27 cellular contexts compared by ENCODE assay signal in the genomic region with DNA sequence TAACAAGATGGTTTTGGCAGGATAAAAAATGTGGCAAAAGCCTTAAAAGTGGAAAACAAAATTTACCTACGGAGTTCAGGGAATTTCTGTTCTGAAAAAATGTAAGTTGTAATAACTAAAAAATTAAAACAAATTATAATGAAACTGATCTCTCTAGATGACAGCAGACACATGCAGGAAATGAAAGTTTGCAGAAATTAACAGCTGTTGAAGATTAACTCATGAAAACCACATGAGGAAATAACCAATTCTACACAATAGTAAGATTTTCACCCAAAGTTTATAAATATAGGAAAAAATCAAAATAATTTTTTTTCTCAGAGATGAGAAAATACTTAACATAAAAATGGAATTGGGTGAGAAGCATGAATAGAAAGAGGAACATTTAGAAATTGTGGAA. TPM values are rescaled to one million over a fixed set of nuclear protein-coding genes. Genes with fewer than 3 reads are reported as not detected.
DNase-seq lines count a peak whose midpoint lies in the region; ATAC-seq, FAIRE-seq and TF ChIP-seq lines count a peak whose summit lies in the region.
"Had no signal": no experiment of that assay in that cellular context is flagged by ENCODE, and none has a peak within 500 bp of the region (broad histone marks: within the 10 kb centered on the region; RNA-seq: fewer than 3 reads in every experiment).

No MANE protein-coding gene starts in this region.

- BruUV-seq in Calu3 (replicated peaks; lab: Mats Ljungman, UMichigan), result no TSS peak

- H3K27me3 ChIP-seq in OCI-LY3 (ENCODE audit: low read depth, low read length), result no peaks in the 10 kb centered on the region
- H3K27me3 ChIP-seq: tibial nerve had no signal

- no peak overlapping the region for H3K4me3 Mint-ChIP-seq in Calu3 (ENCODE audit: low read depth, unreplicated experiment)
- H3K4me3 Mint-ChIP-seq: memory B cell; naive B cell; stimulated activated naive CD8-positive, alpha-beta T cell treated with anti-CD3 and anti-CD28 coated beads, Interleukin-15, Interleukin-2, amounts not matched to agents 100 ng/mL and 50 ng/mL, for 24 hours; T-helper 1 cell treated with Interleukin-12 subunit alpha and Interleukin-12 subunit beta and Interleukin-4 antibody, amounts not matched to agents 30 μg/mL and 1 μg/mL, for 36 hours had no signal

- H2AFZ ChIP-seq in OCI-LY3 (ENCODE audit: low read depth, low read length), result no peak overlapping the region

- H3K27me3 Mint-ChIP-seq in Calu3 (ENCODE audit: unreplicated experiment), result no peaks in the 10 kb centered on the region
- H3K27me3 Mint-ChIP-seq: memory B cell; naive B cell; stimulated activated naive CD8-positive, alpha-beta T cell treated with anti-CD3 and anti-CD28 coated beads, Interleukin-15, Interleukin-2, amounts not matched to agents 100 ng/mL and 50 ng/mL, for 24 hours had no signal

- peak overlapping the region; percentile 19 for H3K4me3 ChIP-seq in OCI-LY3 (ENCODE audit: low read length)
- H3K4me3 ChIP-seq: tibial nerve had no signal

- no peaks in the 10 kb centered on the region for H3K36me3 Mint-ChIP-seq in Calu3 (ENCODE audit: insufficient read depth, unreplicated experiment)
- H3K36me3 Mint-ChIP-seq: memory B cell, naive B cell had no signal

- no peaks in the 10 kb centered on the region for H4K20me1 ChIP-seq in OCI-LY3 (ENCODE audit: insufficient read depth, low read length)

- ATAC-seq in GM19467 (IDR thresholded peaks at IDR 0.05; ENCODE audit: unreplicated experiment) (peak; percentile 85), HG03064 (IDR thresholded peaks at IDR 0.05; ENCODE audit: low read depth, unreplicated experiment) (peak; percentile 89), HG03159 (IDR thresholded peaks at IDR 0.05; ENCODE audit: unreplicated experiment) (no peak)

- no peak overlapping the region for H3K9ac ChIP-seq in OCI-LY3 (ENCODE audit: low read length)

- no peaks in the 10 kb centered on the region for H3K79me2 ChIP-seq in OCI-LY3 (ENCODE audit: low read length)

- peak overlapping the region; percentile 62 for H3K4me2 ChIP-seq in OCI-LY3 (ENCODE audit: low read length)

- CTCF ChIA-PET in Calu3 (lab: Charles Lee), result no interaction called here

- no peak for FAIRE-seq in urothelium cell line (lab: Jason Lieb, UNC)
- FAIRE-seq: H54, keratinocyte had no signal

- TF ChIP-seq CTCF in Calu3 (IDR thresholded peaks at IDR 0.05; ENCODE audit: unreplicated experiment) (no peak), OCI-LY3 (IDR thresholded peaks at IDR 0.05; ENCODE audit: low read depth, low read length) (no peak)

- H3K27ac ChIP-seq in OCI-LY3 (ENCODE audit: low read length), result peak overlapping the region; percentile 44
- H3K27ac ChIP-seq: 22Rv1, tibial nerve, VCaP had no signal

- peaks cover 27% of the 10 kb centered on the region for H3K4me1 Mint-ChIP-seq in Calu3 (ENCODE audit: low read depth, unreplicated experiment)
- H3K4me1 Mint-ChIP-seq: memory B cell, naive B cell had no signal

- DNase-seq in Calu3, result no peak
- no peak for DNase-seq in EL
- no peak for DNase-seq in urothelium cell line (ENCODE audit: low spot score)
- DNase-seq in NCI-H1092 (lab: John Stamatoyannopoulos, UW), result no peak
- DNase-seq: activated CD4-positive, alpha-beta T cell treated with anti-CD3 and anti-CD28 coated beads, Interleukin-2, amount 50 U/mL, for 4 hours; activated effector memory CD4-positive, alpha-beta T cell treated with anti-CD3 and anti-CD28 coated beads, Interleukin-2, amount 50 U/mL, for 16 hours; COR-L47; erythroblast; foreskin melanocyte; hypothalamus; naive B cell; NCI-H1436; NCI-H748 treated with DMSO at 0.1 percent for 48 hours had no signal

- no peaks in the 10 kb centered on the region for H3K9me3 ChIP-seq in OCI-LY3 (ENCODE audit: insufficient read depth, low read length)
- H3K9me3 ChIP-seq: tibial nerve had no signal

- peak overlapping the region; percentile 80 for H3K27ac Mint-ChIP-seq in Calu3 (ENCODE audit: unreplicated experiment)
- H3K27ac Mint-ChIP-seq: memory B cell; naive B cell; stimulated activated naive CD8-positive, alpha-beta T cell treated with anti-CD3 and anti-CD28 coated beads, Interleukin-15, Interleukin-2, amounts not matched to agents 100 ng/mL and 50 ng/mL, for 24 hours; T-helper 1 cell treated with Interleukin-12 subunit alpha and Interleukin-12 subunit beta and Interleukin-4 antibody, amounts not matched to agents 30 μg/mL and 1 μg/mL, for 36 hours had no signal

- intact Hi-C loops in Calu3 (cut with micrococcal nuclease; ENCODE audit: unreplicated experiment), result no loop called here

- peaks cover 17% of the 10 kb centered on the region for H3K4me1 ChIP-seq in OCI-LY3 (ENCODE audit: low read length)
- H3K4me1 ChIP-seq: tibial nerve had no signal

- H3K9me3 Mint-ChIP-seq in Calu3 (ENCODE audit: low read depth, unreplicated experiment), result peaks cover 4% of the 10 kb centered on the region
- H3K9me3 Mint-ChIP-seq: T-helper 1 cell treated with Interleukin-12 subunit alpha and Interleukin-12 subunit beta and Interleukin-4 antibody, amounts not matched to agents 30 μg/mL and 1 μg/mL, for 36 hours had no signal

- H3K36me3 ChIP-seq in OCI-LY3 (replicated peaks; ENCODE audit: low read depth, low read length), result no peaks in the 10 kb centered on the region
- H3K36me3 ChIP-seq: tibial nerve had no signal

RNA-seq across cellular contexts. Expression of a gene that starts 47.5 kb away (rescaled TPM):
- 0.50 and 0.98 TPM in 2 replicates for total RNA-seq in Calu3 (2022)
- total RNA-seq: Daoy, osteocyte, tibial nerve had no signal
